1 cellular context compared by ENCODE assay signal in the genomic region with DNA sequence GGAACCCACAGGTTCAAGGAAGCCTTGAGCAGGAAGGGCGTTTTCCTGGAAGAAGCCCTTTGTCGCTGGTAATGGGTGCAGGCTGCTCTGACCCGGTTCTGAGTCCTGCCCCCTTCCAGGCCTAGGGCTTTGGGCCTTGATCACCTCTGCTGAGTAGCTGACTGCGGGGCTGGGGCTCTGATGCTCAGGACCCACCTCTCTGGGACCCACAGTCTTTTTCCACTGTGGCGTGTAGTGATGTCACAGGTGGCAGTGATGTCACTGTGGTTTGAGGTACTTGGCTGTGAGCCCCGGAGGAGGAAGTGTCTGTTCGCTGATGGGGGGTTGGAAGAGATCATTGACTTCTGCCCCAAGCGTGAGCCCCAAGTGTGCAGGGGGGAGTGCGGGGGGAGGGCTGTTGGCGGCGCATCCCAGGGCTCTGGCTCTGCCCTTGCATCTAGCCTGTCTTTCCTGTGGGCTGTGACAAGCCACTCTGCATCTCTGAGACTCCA.
TF ChIP-seq lines count a peak whose summit lies in the region.

No MANE protein-coding gene starts in this region.

TF ChIP-seq in HEK293, 187 proteins besides CTCF, POLR2A, EP300 and RAD21 (continued from another document):
- TF ChIP-seq ZBTB21 (tag by site-specific recombination; IDR thresholded peaks at IDR 0.05): peak; percentile 88
- TF ChIP-seq ZNF629 (tag by site-specific recombination; IDR thresholded peaks at IDR 0.05): peak; percentile 90
- TF ChIP-seq, protein P1, sequence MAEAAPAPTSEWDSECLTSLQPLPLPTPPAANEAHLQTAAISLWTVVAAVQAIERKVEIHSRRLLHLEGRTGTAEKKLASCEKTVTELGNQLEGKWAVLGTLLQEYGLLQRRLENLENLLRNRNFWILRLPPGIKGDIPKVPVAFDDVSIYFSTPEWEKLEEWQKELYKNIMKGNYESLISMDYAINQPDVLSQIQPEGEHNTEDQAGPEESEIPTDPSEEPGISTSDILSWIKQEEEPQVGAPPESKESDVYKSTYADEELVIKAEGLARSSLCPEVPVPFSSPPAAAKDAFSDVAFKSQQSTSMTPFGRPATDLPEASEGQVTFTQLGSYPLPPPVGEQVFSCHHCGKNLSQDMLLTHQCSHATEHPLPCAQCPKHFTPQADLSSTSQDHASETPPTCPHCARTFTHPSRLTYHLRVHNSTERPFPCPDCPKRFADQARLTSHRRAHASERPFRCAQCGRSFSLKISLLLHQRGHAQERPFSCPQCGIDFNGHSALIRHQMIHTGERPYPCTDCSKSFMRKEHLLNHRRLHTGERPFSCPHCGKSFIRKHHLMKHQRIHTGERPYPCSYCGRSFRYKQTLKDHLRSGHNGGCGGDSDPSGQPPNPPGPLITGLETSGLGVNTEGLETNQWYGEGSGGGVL (tag by site-specific recombination; IDR thresholded peaks at IDR 0.05): peak; percentile 77
- 0 out of 2 replicates have a peak, but pooled peaks have one; percentile 21 for TF ChIP-seq ZNF335 (tag by site-specific recombination; conservative IDR thresholded peaks at IDR 0.05)
- TF ChIP-seq SCRT2 (tag by site-specific recombination; IDR thresholded peaks at IDR 0.05): peak; percentile 94
- no peak for TF ChIP-seq ZNF121 (tag by site-specific recombination; IDR thresholded peaks at IDR 0.05)
- TF ChIP-seq SCRT1 (tag by site-specific recombination; IDR thresholded peaks at IDR 0.05; ENCODE audit: borderline replicate concordance): peak; percentile 67; the same call in 1 of the 2 replicates
- TF ChIP-seq, protein P2, sequence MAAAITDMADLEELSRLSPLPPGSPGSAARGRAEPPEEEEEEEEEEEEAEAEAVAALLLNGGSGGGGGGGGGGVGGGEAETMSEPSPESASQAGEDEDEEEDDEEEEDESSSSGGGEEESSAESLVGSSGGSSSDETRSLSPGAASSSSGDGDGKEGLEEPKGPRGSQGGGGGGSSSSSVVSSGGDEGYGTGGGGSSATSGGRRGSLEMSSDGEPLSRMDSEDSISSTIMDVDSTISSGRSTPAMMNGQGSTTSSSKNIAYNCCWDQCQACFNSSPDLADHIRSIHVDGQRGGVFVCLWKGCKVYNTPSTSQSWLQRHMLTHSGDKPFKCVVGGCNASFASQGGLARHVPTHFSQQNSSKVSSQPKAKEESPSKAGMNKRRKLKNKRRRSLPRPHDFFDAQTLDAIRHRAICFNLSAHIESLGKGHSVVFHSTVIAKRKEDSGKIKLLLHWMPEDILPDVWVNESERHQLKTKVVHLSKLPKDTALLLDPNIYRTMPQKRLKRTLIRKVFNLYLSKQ (tag by site-specific recombination; IDR thresholded peaks at IDR 0.05; ENCODE audit: borderline replicate concordance): no peak
